ENCODE assay signal across 9 cellular contexts in the genomic region with DNA sequence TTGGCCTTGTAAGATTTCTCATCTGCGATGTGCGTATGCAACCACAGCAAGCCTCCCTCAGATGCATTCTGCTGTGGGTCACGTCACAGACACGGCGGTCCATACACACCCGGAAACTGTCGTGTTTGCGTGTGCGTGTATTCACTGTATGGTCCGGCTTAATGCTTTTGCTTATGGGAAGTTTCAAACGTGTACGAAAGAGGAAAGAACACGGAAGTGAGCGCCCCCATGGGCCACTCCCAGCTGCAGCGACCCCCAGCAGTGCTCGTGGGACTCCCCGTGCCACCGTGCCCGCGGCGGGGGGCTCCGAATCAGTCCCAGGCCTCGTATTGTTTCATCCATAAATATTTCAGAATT. TPM values are rescaled to one million over a fixed set of nuclear protein-coding genes. Genes with fewer than 3 reads are reported as not detected.
A peak's percentile ranks its signal among the peaks of the same experiment; 100 is the strongest.
DNase-seq lines count a peak whose midpoint lies in the region; ATAC-seq lines count a peak whose summit lies in the region.
"Had no signal": no experiment of that assay in that cellular context is flagged by ENCODE, and none has a peak within 500 bp of the region (broad histone marks: within the 10 kb centered on the region; RNA-seq: fewer than 3 reads in every experiment).

No MANE protein-coding gene starts in this region.

- H3K27me3 Mint-ChIP-seq in T-helper 1 cell treated with Interleukin-12 subunit alpha and Interleukin-12 subunit beta and Interleukin-4 antibody, amounts not matched to agents 30 μg/mL and 1 μg/mL, for 36 hours (ENCODE audit: low read depth), result peaks cover 53% of the 10 kb centered on the region

- DNase-seq in T-helper 1 cell (no peak), NCI-H82 treated with DMSO at 0.1 percent for 48 hours (lab: John Stamatoyannopoulos, UW; ENCODE audit: unreplicated experiment) (no peak), NCI-H446 treated with DMSO at 0.1 percent for 48 hours (lab: John Stamatoyannopoulos, UW) (no peak)
- DNase-seq in stimulated activated effector memory CD8-positive, alpha-beta T cell treated with anti-CD3 and anti-CD28 coated beads, Interleukin-12 subunit alpha, Interleukin-12 subunit beta, amount 100 ng/mL, for 72 hours (ENCODE audit: low spot score in 2 of 2), result no peak
- DNase-seq: effector CD4-positive, alpha-beta T cell had no signal

- H3K4me1 Mint-ChIP-seq in T-helper 1 cell treated with Interleukin-12 subunit alpha and Interleukin-12 subunit beta and Interleukin-4 antibody, amounts not matched to agents 30 μg/mL and 1 μg/mL, for 36 hours (ENCODE audit: low read depth), result peaks cover 4% of the 10 kb centered on the region
- peaks cover 6% of the 10 kb centered on the region for H3K4me1 Mint-ChIP-seq in stimulated activated effector memory CD8-positive, alpha-beta T cell treated with anti-CD3 and anti-CD28 coated beads, Interleukin-12 subunit alpha, Interleukin-12 subunit beta, amount 100 ng/mL, for 72 hours

- ATAC-seq in esophagus mucosa (peak; percentile 17), GM18858 (IDR thresholded peaks at IDR 0.05; ENCODE audit: unreplicated experiment) (no peak)
- peak; percentile 57 for ATAC-seq in stimulated activated effector memory CD8-positive, alpha-beta T cell treated with anti-CD3 and anti-CD28 coated beads, Interleukin-12 subunit alpha, Interleukin-12 subunit beta, amount 100 ng/mL, for 72 hours

- H3K27ac ChIP-seq in KOPT-K1 (ENCODE audit: low read depth, low read length, poor library complexity, severe bottlenecking), result peak overlapping the region; percentile 81

- no peaks in the 10 kb centered on the region for H3K9me3 Mint-ChIP-seq in T-helper 1 cell treated with Interleukin-12 subunit alpha and Interleukin-12 subunit beta and Interleukin-4 antibody, amounts not matched to agents 30 μg/mL and 1 μg/mL, for 36 hours
- no peaks in the 10 kb centered on the region for H3K9me3 Mint-ChIP-seq in stimulated activated effector memory CD8-positive, alpha-beta T cell treated with anti-CD3 and anti-CD28 coated beads, Interleukin-12 subunit alpha, Interleukin-12 subunit beta, amount 100 ng/mL, for 72 hours

- peak overlapping the region; percentile 53 for H3K4me3 Mint-ChIP-seq in T-helper 1 cell treated with Interleukin-12 subunit alpha and Interleukin-12 subunit beta and Interleukin-4 antibody, amounts not matched to agents 30 μg/mL and 1 μg/mL, for 36 hours
- H3K4me3 Mint-ChIP-seq in stimulated activated effector memory CD8-positive, alpha-beta T cell treated with anti-CD3 and anti-CD28 coated beads, Interleukin-12 subunit alpha, Interleukin-12 subunit beta, amount 100 ng/mL, for 72 hours, result peak overlapping the region; percentile 42

- H3K9me3 ChIP-seq in KOPT-K1 (ENCODE audit: insufficient read depth, low read length, poor library complexity, severe bottlenecking), result no peaks in the 10 kb centered on the region

- no peak overlapping the region for H3K27ac Mint-ChIP-seq in T-helper 1 cell treated with Interleukin-12 subunit alpha and Interleukin-12 subunit beta and Interleukin-4 antibody, amounts not matched to agents 30 μg/mL and 1 μg/mL, for 36 hours
- no peak overlapping the region for H3K27ac Mint-ChIP-seq in stimulated activated effector memory CD8-positive, alpha-beta T cell treated with anti-CD3 and anti-CD28 coated beads, Interleukin-12 subunit alpha, Interleukin-12 subunit beta, amount 100 ng/mL, for 72 hours

- H3K36me3 ChIP-seq in KOPT-K1 (ENCODE audit: insufficient read depth, low read length), result no peaks in the 10 kb centered on the region

- H3K36me3 Mint-ChIP-seq in T-helper 1 cell treated with Interleukin-12 subunit alpha and Interleukin-12 subunit beta and Interleukin-4 antibody, amounts not matched to agents 30 μg/mL and 1 μg/mL, for 36 hours (ENCODE audit: low read depth), result no peaks in the 10 kb centered on the region
- no peaks in the 10 kb centered on the region for H3K36me3 Mint-ChIP-seq in stimulated activated effector memory CD8-positive, alpha-beta T cell treated with anti-CD3 and anti-CD28 coated beads, Interleukin-12 subunit alpha, Interleukin-12 subunit beta, amount 100 ng/mL, for 72 hours

RNA-seq across cellular contexts. Expression of a gene that starts 10.2 kb away (rescaled TPM):
- 10.4 TPM for total RNA-seq in esophagus mucosa

RNA-seq across cellular contexts. Expression of a gene that starts 25.9 kb away (rescaled TPM):
- 12.4 TPM for total RNA-seq in esophagus mucosa
